7 cellular contexts compared by ENCODE assay signal in the genomic region with DNA sequence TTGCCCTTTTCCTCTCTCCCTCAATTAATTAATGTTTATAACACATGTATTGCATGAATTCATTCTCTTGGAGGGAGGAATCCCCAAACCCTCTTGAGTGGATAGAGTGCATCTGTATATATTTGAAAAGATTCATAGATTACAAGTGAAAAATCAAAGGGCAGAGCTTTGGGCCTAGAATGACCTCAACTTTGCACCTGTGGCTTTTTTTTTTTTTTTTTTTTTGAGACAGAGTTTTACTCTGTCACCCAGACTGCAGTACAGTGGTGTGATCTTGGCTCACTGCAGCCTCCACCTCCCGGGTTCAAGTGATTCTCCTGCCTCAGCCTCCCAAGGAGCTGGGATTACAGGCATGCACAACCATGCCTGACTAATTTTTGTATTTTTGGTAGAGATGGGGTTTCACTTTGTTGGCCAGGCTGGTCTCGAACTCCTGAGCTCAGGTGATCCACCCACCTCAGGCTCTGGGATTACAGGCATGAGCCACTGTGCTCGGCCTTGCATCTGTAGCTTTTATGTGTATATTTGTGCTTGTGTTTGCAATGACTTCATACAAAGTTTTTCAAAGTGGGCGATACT.
DNase-seq lines count a peak whose midpoint lies in the region; ATAC-seq and TF ChIP-seq lines count a peak whose summit lies in the region.
"Not testable (repeated sequence)": the region's sequence is repeated elsewhere in the genome, so short reads cannot be mapped to it uniquely, and the experiment has no call there.

No MANE protein-coding gene starts in this region.

- H3K36me3 ChIP-seq in heart left ventricle, result peaks cover 0 to 12% (median 0%) of the 10 kb centered on the region in 9 donors
- H3K36me3 ChIP-seq in sigmoid colon, upper lobe of right lung: not testable (repeated sequence)
- peaks cover under 1 to 16% (median 13%) of the 10 kb centered on the region in 4 donors for H3K36me3 ChIP-seq in stomach

- H3K27me3 ChIP-seq in heart left ventricle, sigmoid colon, stomach, upper lobe of right lung: not testable (repeated sequence)

- WGBS in heart left ventricle, 4 donors, result 85 to 97% (median 94%) methylated on average over 4 of the region's 4 CpGs
- 96% methylated on average over 4 of the region's 4 CpGs for WGBS in sigmoid colon, 2 donors
- WGBS in stomach, 5 donors, result 77 to 93% (median 89%) methylated on average over 4 of the region's 4 CpGs

- H3K9me3 Mint-ChIP-seq in IgD-negative memory B cell, memory B cell: not testable (repeated sequence)

- intact Hi-C loops in heart left ventricle (cut with DNase I); sigmoid colon (cut with DNase I); stomach (cut with DNase I; ENCODE audit: low total_unique reads); upper lobe of right lung (cut with DNase I): not testable (repeated sequence)

- H3K27ac ChIP-seq in coronary artery (peak overlapping the region in 1 of 2 donors; percentile 24), heart left ventricle (peak overlapping the region in 8 of 12 donors; percentile 38 to 85 (median 76)), sigmoid colon (peak overlapping the region in 3 of 4 donors; percentile 57 to 64 (median 58)), stomach (peak overlapping the region in 4 of 5 donors; percentile 67 to 87 (median 74)), upper lobe of right lung (peak overlapping the region; percentile 56)

- not testable (repeated sequence) for H3K36me3 Mint-ChIP-seq in IgD-negative memory B cell
- peaks cover 14% of the 10 kb centered on the region for H3K36me3 Mint-ChIP-seq in memory B cell

- DNase-seq in coronary artery (ENCODE audit: low spot score), result peak; percentile 24
- DNase-seq in heart left ventricle; memory B cell (ENCODE audit: low spot score in 2 of 2); sigmoid colon; stomach; upper lobe of right lung: not testable (repeated sequence)

- peaks cover 0 to 25% (median 12%) of the 10 kb centered on the region in 12 donors for H3K4me1 ChIP-seq in heart left ventricle
- H3K4me1 ChIP-seq in sigmoid colon, result not testable (repeated sequence)
- H3K4me1 ChIP-seq in stomach, result peaks cover 24 to 83% (median 36%) of the 10 kb centered on the region in 4 donors
- peaks cover 12% of the 10 kb centered on the region for H3K4me1 ChIP-seq in upper lobe of right lung

- not testable (repeated sequence) for H3K4me3 ChIP-seq in coronary artery, heart left ventricle, sigmoid colon, stomach, upper lobe of right lung

- H3K27ac Mint-ChIP-seq in IgD-negative memory B cell (peak overlapping the region; percentile 80 to 99 (median 96)), memory B cell (peak overlapping the region; percentile 94)

- ATAC-seq in heart left ventricle; memory B cell (ENCODE audit: low read depth); upper lobe of right lung: not testable (repeated sequence)

- H3K4me1 Mint-ChIP-seq in IgD-negative memory B cell (peaks cover 13 to 15% (median 15%) of the 10 kb centered on the region in 3 donors), memory B cell (peaks cover 17% of the 10 kb centered on the region)

- not testable (repeated sequence) for H3K9me3 ChIP-seq in heart left ventricle, sigmoid colon, stomach, upper lobe of right lung

- not testable (repeated sequence) for TF ChIP-seq POLR2A in heart left ventricle (IDR thresholded peaks at IDR 0.05); sigmoid colon (IDR thresholded peaks at IDR 0.05); stomach (IDR thresholded peaks at IDR 0.05)

- TF ChIP-seq EP300 in sigmoid colon (IDR thresholded peaks at IDR 0.05); stomach (IDR thresholded peaks at IDR 0.05): not testable (repeated sequence)

- H3K4me3 Mint-ChIP-seq in IgD-negative memory B cell, result peak overlapping the region in 2 of 4 donors; percentile 76 to 94
- H3K4me3 Mint-ChIP-seq in memory B cell, result peak overlapping the region; percentile 87

- TF ChIP-seq CTCF in coronary artery (IDR thresholded peaks at IDR 0.05); heart left ventricle (IDR thresholded peaks at IDR 0.05); sigmoid colon (IDR thresholded peaks at IDR 0.05); stomach (IDR thresholded peaks at IDR 0.05); upper lobe of right lung (IDR thresholded peaks at IDR 0.05): not testable (repeated sequence)

- not testable (repeated sequence) for H3K27me3 Mint-ChIP-seq in IgD-negative memory B cell, memory B cell
